30 cellular contexts compared by ENCODE assay signal in genomic region chr22:27159716-27160295, GRCh38.
"Had no signal": no experiment of that assay in that cellular context is flagged by ENCODE, and none has a peak within 500 bp of the region (broad histone marks: within the 10 kb centered on the region; RNA-seq: fewer than 3 reads in every experiment).

No MANE protein-coding gene starts in this region.

- H3K27me3 ChIP-seq: ascending aorta, body of pancreas, MG63, SJCRH30 had no signal

- H3K27me3 Mint-ChIP-seq: activated CD4-positive, alpha-beta T cell treated with anti-CD3 and anti-CD28 coated beads, Interleukin-2, amount 10 ng/mL, durations not matched to agents 7 days and 5 days had no signal

- H3K27ac Mint-ChIP-seq: activated CD4-positive, alpha-beta memory T cell treated with anti-CD3 and anti-CD28 coated beads for 36 hours; activated CD4-positive, alpha-beta T cell treated with anti-CD3 and anti-CD28 coated beads, Interleukin-2, amount 10 ng/mL, durations not matched to agents 7 days and 5 days; activated naive CD4-positive, alpha-beta T cell treated with anti-CD3 and anti-CD28 coated beads, Interleukin-2, amount 50 U/mL, for 72 hours; activated naive CD8-positive, alpha-beta T cell treated with anti-CD3 and anti-CD28 coated beads, Interleukin-2, amount 50 U/mL, for 24 hours had no signal

- H3K27ac ChIP-seq: ascending aorta, body of pancreas, cardiac muscle cell, RWPE1, SJCRH30, VCaP had no signal

- ATAC-seq: activated naive CD4-positive, alpha-beta T cell treated with anti-CD3 and anti-CD28 coated beads, Interleukin-2, amount 50 U/mL, for 72 hours; activated naive CD8-positive, alpha-beta T cell treated with anti-CD3 and anti-CD28 coated beads, Interleukin-2, amount 50 U/mL, for 24 hours; activated T-cell treated with anti-CD3 and anti-CD28 coated beads, Interleukin-2, amount 50 U/mL, for 4 hours; body of pancreas; Panc1 had no signal

- DNase-seq: activated CD4-positive, alpha-beta memory T cell treated with anti-CD3 and anti-CD28 coated beads for 36 hours; activated CD4-positive, alpha-beta T cell treated with anti-CD3 and anti-CD28 coated beads, Interleukin-2, amount 10 ng/mL, durations not matched to agents 7 days and 5 days; activated CD4-positive, CD25-positive, alpha-beta regulatory T cell; activated CD8-positive, alpha-beta memory T cell treated with anti-CD3 and anti-CD28 coated beads for 24 hours; activated effector memory CD4-positive, alpha-beta T cell treated with anti-CD3 and anti-CD28 coated beads, Interleukin-2, amount 50 U/mL, for 16 hours; activated naive CD4-positive, alpha-beta T cell treated with Interleukin-2 at 50 U/mL for 16 hours; activated naive CD8-positive, alpha-beta T cell treated with anti-CD3 and anti-CD28 coated beads, Interleukin-2, amount 50 U/mL, for 24 hours; activated T-cell treated with anti-CD3 and anti-CD28 coated beads, Interleukin-2, amount 50 U/mL, for 4 hours; amniotic stem cell; body of pancreas; MG63; MV-4-11; NCI-H1092 treated with DMSO at 0.1 percent for 48 hours; NCI-H1417 treated with DMSO at 0.1 percent for 48 hours; NCI-H1694; NCI-H2029; NCI-H446; NCI-H526 treated with DMSO at 0.1 percent for 48 hours; NK-92 treated with Interleukin-12 subunit alpha and Interleukin-12 subunit beta, amount 100 ng/mL, for 24 hours; OCI-M1; Right ventricle myocardium superior; SK-N-SH; T-helper 1 cell had no signal

- H3K4me3 ChIP-seq: ascending aorta, body of pancreas, cardiac muscle cell, MG63, SJCRH30 had no signal

- H3K4me3 Mint-ChIP-seq: activated CD4-positive, alpha-beta memory T cell treated with anti-CD3 and anti-CD28 coated beads for 36 hours; activated CD4-positive, alpha-beta T cell treated with anti-CD3 and anti-CD28 coated beads, Interleukin-2, amount 10 ng/mL, durations not matched to agents 7 days and 5 days; activated naive CD8-positive, alpha-beta T cell treated with anti-CD3 and anti-CD28 coated beads, Interleukin-2, amount 50 U/mL, for 24 hours; activated T-cell treated with anti-CD3 and anti-CD28 coated beads, Interleukin-2, amount 50 U/mL, for 4 hours had no signal

- H3K4me1 ChIP-seq: ascending aorta had no signal

- H3K9me3 Mint-ChIP-seq: activated CD4-positive, alpha-beta memory T cell treated with anti-CD3 and anti-CD28 coated beads for 36 hours; activated CD4-positive, alpha-beta T cell treated with anti-CD3 and anti-CD28 coated beads, Interleukin-2, amount 10 ng/mL, durations not matched to agents 7 days and 5 days; activated naive CD8-positive, alpha-beta T cell treated with anti-CD3 and anti-CD28 coated beads, Interleukin-2, amount 50 U/mL, for 24 hours; activated T-cell treated with anti-CD3 and anti-CD28 coated beads, Interleukin-2, amount 50 U/mL, for 4 hours had no signal

- H3K36me3 Mint-ChIP-seq: activated CD4-positive, alpha-beta memory T cell treated with anti-CD3 and anti-CD28 coated beads for 36 hours; activated naive CD4-positive, alpha-beta T cell treated with anti-CD3 and anti-CD28 coated beads, Interleukin-2, amount 50 U/mL, for 72 hours had no signal

- H3K36me3 ChIP-seq: ascending aorta, cardiac muscle cell, MG63, SJCRH30 had no signal

- H3K9me2 ChIP-seq: SK-N-SH had no signal

- H3K4me1 Mint-ChIP-seq: activated CD4-positive, alpha-beta T cell treated with anti-CD3 and anti-CD28 coated beads, Interleukin-2, amount 10 ng/mL, durations not matched to agents 7 days and 5 days; activated naive CD8-positive, alpha-beta T cell treated with anti-CD3 and anti-CD28 coated beads, Interleukin-2, amount 50 U/mL, for 24 hours had no signal

- H3K4me2 ChIP-seq: SK-N-SH had no signal

- H3K9ac ChIP-seq: SK-N-SH had no signal
